In genomic region chr4:56768301-56768700, GRCh38 we compare ENCODE assay signal across 1 cellular context.
TF ChIP-seq lines count a peak whose summit lies in the region.

No MANE protein-coding gene starts in this region.

TF ChIP-seq in GM23338, 12 proteins besides CTCF, POLR2A, EP300 and RAD21 (continued from another document):
- no peak for TF ChIP-seq ZNF462 (CRISPR knock-in tag; IDR thresholded peaks at IDR 0.05)
- no peak for TF ChIP-seq CREB1 (CRISPR knock-in tag; IDR thresholded peaks at IDR 0.05; ENCODE audit: low read depth)
- no peak for TF ChIP-seq JUNB (IDR thresholded peaks at IDR 0.05; ENCODE audit: unreplicated experiment)
- TF ChIP-seq POLR2AphosphoS5 (IDR thresholded peaks at IDR 0.05; ENCODE audit: low read depth): no peak
TF ChIP-seq in GM23338: peak in this region for 0.
